Comparison of ENCODE assay signal across 8 cellular contexts in genomic region chr15:88476635-88477038, GRCh38. TPM values are rescaled to one million over a fixed set of nuclear protein-coding genes. Genes with fewer than 3 reads are reported as not detected.
A peak's percentile ranks its signal among the peaks of the same experiment; 100 is the strongest.
DNase-seq lines count a peak whose midpoint lies in the region; ATAC-seq, FAIRE-seq and TF ChIP-seq lines count a peak whose summit lies in the region.

No MANE protein-coding gene starts in this region.

- no peaks in the 10 kb centered on the region for H3K4me1 Mint-ChIP-seq in type B pancreatic cell (ENCODE audit: unreplicated experiment)

- no peak overlapping the region for H3K4me3 ChIP-seq in brain microvascular endothelial cell (ENCODE audit: low read depth, low read length)
- no peak overlapping the region for H3K4me3 ChIP-seq in kidney (ENCODE audit: low read length in 2 of 2)

- H3K36me3 ChIP-seq in brain microvascular endothelial cell (replicated peaks) (peaks cover 26% of the 10 kb centered on the region), kidney (ENCODE audit: control insufficient read depth in 1 of 2, insufficient read depth in 2 of 2, low read length in 2 of 2) (peaks cover 19 to 25% of the 10 kb centered on the region in 2 donors)

- intact Hi-C loops in kidney (cut with DNase I) = no loop called here

- peaks cover 0 to 6% of the 10 kb centered on the region in 2 donors for H3K4me1 ChIP-seq in kidney (ENCODE audit: control insufficient read depth in 1 of 2, insufficient read depth in 1 of 2, low read depth in 1 of 2, low read length in 2 of 2)

- H3K27ac Mint-ChIP-seq in type B pancreatic cell = no peak overlapping the region

- peaks cover 5% of the 10 kb centered on the region for H3K36me3 Mint-ChIP-seq in type B pancreatic cell

- DNase-seq in DMS 273 treated with DMSO at 0.1 percent for 48 hours (lab: John Stamatoyannopoulos, UW) (peak; percentile 66), H4 (ENCODE audit: low spot score) (peak; percentile 47), NCI-H524 (lab: John Stamatoyannopoulos, UW) (peak; percentile 74 to 92), brain microvascular endothelial cell (peak; percentile 20), kidney (no peak), type B pancreatic cell (ENCODE audit: extremely low spot score, unreplicated experiment) (no peak)

- H3K9me3 Mint-ChIP-seq in type B pancreatic cell = no peaks in the 10 kb centered on the region

- H3K4me3 Mint-ChIP-seq in type B pancreatic cell = no peak overlapping the region

- no peaks in the 10 kb centered on the region for H3K27me3 Mint-ChIP-seq in type B pancreatic cell

- ATAC-seq in GM19328 (IDR thresholded peaks at IDR 0.05; ENCODE audit: unreplicated experiment) (no peak), HG03135 (IDR thresholded peaks at IDR 0.05; ENCODE audit: unreplicated experiment) (no peak)

- no peak for FAIRE-seq in kidney (lab: Jason Lieb, UNC)

- no peak overlapping the region for H3K9ac ChIP-seq in kidney (ENCODE audit: low read length in 2 of 2)

- in situ Hi-C loops in brain microvascular endothelial cell (cut with HindIII; ENCODE audit: low pct_ligation_motif_present, low sequenced_read_pairs) = no loop called here

- TF ChIP-seq CTCF in brain microvascular endothelial cell (IDR thresholded peaks at IDR 0.05; ENCODE audit: low read depth, low read length, missing control alignments) (peak; percentile 64), kidney (IDR thresholded peaks at IDR 0.05; ENCODE audit: borderline replicate concordance, extremely low read depth, insufficient read depth) (peak; percentile 46), type B pancreatic cell (conservative IDR thresholded peaks at IDR 0.05) (peak; percentile 78)

- H3K9me3 ChIP-seq in kidney (ENCODE audit: control insufficient read depth in 1 of 2, low read length in 2 of 2) = no peaks in the 10 kb centered on the region

- H3K27me3 ChIP-seq in brain microvascular endothelial cell (replicated peaks) = no peaks in the 10 kb centered on the region

- H3K27ac ChIP-seq in brain microvascular endothelial cell (no peak overlapping the region), kidney (ENCODE audit: low read depth in 2 of 2, low read length in 2 of 2) (no peak overlapping the region)

RNA-seq across cellular contexts. Expression of gene MRPS11, which starts 9.1 kb away (rescaled TPM):
- 62.4 and 70.7 TPM in 2 replicates for total RNA-seq in H4 (2014; rRNA removed; shearing (Covaris generic))
- total RNA-seq in kidney (35.2 TPM), type B pancreatic cell (ENCODE audit: low replicate concordance) (44.0 and 45.2 TPM in 2 replicates)
- polyA plus RNA-seq in kidney (ENCODE audit: insufficient read depth, low read depth, low replicate concordance) = 96.8 TPM

RNA-seq across cellular contexts. Expression of gene MRPL46, which starts 9.4 kb away (rescaled TPM):
- total RNA-seq in H4 (2014; rRNA removed; shearing (Covaris generic)) = 32.9 and 46.9 TPM in 2 replicates
- 24.7 TPM for total RNA-seq in kidney
- polyA plus RNA-seq in kidney (ENCODE audit: insufficient read depth, low read depth, low replicate concordance) = 73.4 TPM
- total RNA-seq in type B pancreatic cell (ENCODE audit: low replicate concordance) = 24.8 and 26.0 TPM in 2 replicates

Comparison
In these comparisons a context has a peak if more than half of its experiments do, and no peak if none do; other contexts are left out.
1. DNase-seq: peak in DMS 273 treated with DMSO at 0.1 percent for 48 hours (single experiment), H4 (single experiment), NCI-H524 (2 of 2) and brain microvascular endothelial cell (single experiment); none in kidney (single experiment) and type B pancreatic cell (single experiment).
2. Peak in every context shown above with its lines, with median percentiles within 50 percentile points of each other: CTCF ChIP-seq.